In genomic region chr2:130181880-130182682, GRCh38 we compare ENCODE assay signal across 8 cellular contexts. TPM values are rescaled to one million over a fixed set of nuclear protein-coding genes. Genes with fewer than 3 reads are reported as not detected.
DNase-seq lines count a peak whose midpoint lies in the region; ATAC-seq and TF ChIP-seq lines count a peak whose summit lies in the region.
"Not testable (repeated sequence)": the region's sequence is repeated elsewhere in the genome, so short reads cannot be mapped to it uniquely, and the experiment has no call there.

MZT2B (plus strand) TSS chr2:130182262; CDS start chr2:130182283, 21 bp downstream.

- not testable (repeated sequence) for H3K27me3 Mint-ChIP-seq in activated CD8-positive, alpha-beta memory T cell treated with anti-CD3 and anti-CD28 coated beads, Interleukin-2, amount 10 ng/mL, durations not matched to agents 7 days and 5 days; endodermal cell (ENCODE audit: insufficient read depth)

- H3K4me3 ChIP-seq in endodermal cell (ENCODE audit: low read length) (peak within 1 kb of the TSS; percentile 98), mesodermal cell (ENCODE audit: extremely low read depth, insufficient read depth, low read length, poor library complexity, severe bottlenecking) (peak within 1 kb of the TSS; percentile 86)

- H3K36me3 ChIP-seq in endodermal cell (ENCODE audit: control insufficient read depth, insufficient read depth, low read length) (peaks cover 16% of the 10 kb centered on the region), mesodermal cell (ENCODE audit: control insufficient read depth, insufficient read depth, low read length) (peaks cover 34% of the 10 kb centered on the region)

- TF ChIP-seq CTCF in endodermal cell (conservative IDR thresholded peaks at IDR 0.05), result peak; percentile 85

- H3K4me1 Mint-ChIP-seq in activated CD8-positive, alpha-beta memory T cell treated with anti-CD3 and anti-CD28 coated beads, Interleukin-2, amount 10 ng/mL, durations not matched to agents 7 days and 5 days, result peaks cover 33% of the 10 kb centered on the region
- H3K4me1 Mint-ChIP-seq in endodermal cell, result not testable (repeated sequence)

- H3K27me3 ChIP-seq in endodermal cell (ENCODE audit: control insufficient read depth, insufficient read depth, low read length, poor library complexity, severe bottlenecking), result not testable (repeated sequence)

- DNase-seq in D341Med (ENCODE audit: low spot score) (peak; percentile 91), HUDEP-2 (lab: John Stamatoyannopoulos, UW; ENCODE audit: unreplicated experiment in 76 of 76) (peak in 74 of 76 experiments; percentile 30 to 91 (median 81)), NOMO-1 treated with dmso at 0.1 percent for 144 hours (lab: John Stamatoyannopoulos, UW; ENCODE audit: unreplicated experiment) (peak; percentile 76), endodermal cell (peak; percentile 94)
- DNase-seq in activated CD8-positive, alpha-beta memory T cell treated with anti-CD3 and anti-CD28 coated beads, Interleukin-2, amount 10 ng/mL, durations not matched to agents 7 days and 5 days, result peak; percentile 94
- peak; percentile 76 to 77 for DNase-seq in stimulated activated CD8-positive, alpha-beta memory T cell treated with anti-CD3 and anti-CD28 coated beads, Interleukin-15, amount 100 ng/mL, for 4 hours (ENCODE audit: low read depth in 2 of 2)

- not testable (repeated sequence) for H3K36me3 Mint-ChIP-seq in activated CD8-positive, alpha-beta memory T cell treated with anti-CD3 and anti-CD28 coated beads, Interleukin-2, amount 10 ng/mL, durations not matched to agents 7 days and 5 days
- peaks cover 16% of the 10 kb centered on the region for H3K36me3 Mint-ChIP-seq in endodermal cell (ENCODE audit: low read depth)

- 0% methylated on average over 16 to 75 of the region's 86 CpGs for whole genome bisulfite sequencing in endodermal cell (ENCODE audit: insufficient coverage in 1 of 2, insufficient read length in 1 of 2), 2 experiments
- WGBS in mesodermal cell (ENCODE audit: insufficient coverage in 2 of 2), 2 experiments, result 0 to 1% methylated on average over 53 to 57 of the region's 86 CpGs

- H3K27ac ChIP-seq in endodermal cell (ENCODE audit: low read depth, low read length), result peak within 1 kb of the TSS; percentile 73
- H3K27ac ChIP-seq in mesodermal cell (ENCODE audit: low read depth, low read length, severe bottlenecking), result peak within 1 kb of the TSS; percentile 74

- peak within 1 kb of the TSS; percentile 92 for H3K27ac Mint-ChIP-seq in activated CD8-positive, alpha-beta memory T cell treated with anti-CD3 and anti-CD28 coated beads, Interleukin-2, amount 10 ng/mL, durations not matched to agents 7 days and 5 days
- peak within 1 kb of the TSS; percentile 99 for H3K27ac Mint-ChIP-seq in endodermal cell

- H3K4me1 ChIP-seq in endodermal cell (ENCODE audit: control insufficient read depth, insufficient read depth, low read length); mesodermal cell (ENCODE audit: control insufficient read depth, insufficient read depth, low read length, poor library complexity, severe bottlenecking): not testable (repeated sequence)

- CTCF ChIA-PET in activated CD8-positive, alpha-beta memory T cell treated with anti-CD3 and anti-CD28 coated beads, Interleukin-2, amount 10 ng/mL, durations not matched to agents 7 days and 5 days (lab: Charles Lee), result interaction anchor here (0.6 to 1.9 kb wide), 9 partner anchors 11 to 1311 kb away, joined by 3 to 14 read pairs (median 4); partner anchors contain the start of gene IMP4

- peak within 1 kb of the TSS; percentile 95 for H3K9ac ChIP-seq in endodermal cell (ENCODE audit: extremely low read depth, low read length, poor library complexity, severe bottlenecking)

- not testable (repeated sequence) for H3K9me3 ChIP-seq in endodermal cell (ENCODE audit: control insufficient read depth, low read length); mesodermal cell (ENCODE audit: control insufficient read depth, low read length)

- not testable (repeated sequence) for H3K9me3 Mint-ChIP-seq in activated CD8-positive, alpha-beta memory T cell treated with anti-CD3 and anti-CD28 coated beads, Interleukin-2, amount 10 ng/mL, durations not matched to agents 7 days and 5 days (ENCODE audit: low read depth); endodermal cell

- H3K4me3 Mint-ChIP-seq in activated CD8-positive, alpha-beta memory T cell treated with anti-CD3 and anti-CD28 coated beads, Interleukin-2, amount 10 ng/mL, durations not matched to agents 7 days and 5 days, result peak within 1 kb of the TSS; percentile 94
- H3K4me3 Mint-ChIP-seq in endodermal cell, result peak within 1 kb of the TSS; percentile 97

- ATAC-seq in GM21390 (IDR thresholded peaks at IDR 0.05; ENCODE audit: unreplicated experiment), result peak; percentile 82
- ATAC-seq in activated CD8-positive, alpha-beta memory T cell treated with anti-CD3 and anti-CD28 coated beads, Interleukin-2, amount 10 ng/mL, durations not matched to agents 7 days and 5 days, result peak; percentile 88

RNA-seq across cellular contexts. Expression of gene MZT2B, which starts in this region (rescaled TPM):
- 100 to 1,000 TPM; 399 to 472 TPM for total RNA-seq in activated CD8-positive, alpha-beta memory T cell treated with anti-CD3 and anti-CD28 coated beads, Interleukin-2, amount 10 ng/mL, durations not matched to agents 7 days and 5 days
- 100 to 1,000 TPM; 161 to 224 TPM for total RNA-seq in endodermal cell
- 222 TPM for polyA plus RNA-seq in endodermal cell (2013, experiment 1 of 2)
- polyA plus RNA-seq in endodermal cell (2013, experiment 2 of 2), result 208 TPM
- polyA plus RNA-seq in mesodermal cell (2013, experiment 1 of 2), result 227 TPM
- polyA plus RNA-seq in mesodermal cell (2013, experiment 2 of 2), result 221 TPM

Comparison
In these comparisons a context has a peak if more than half of its experiments do, and no peak if none do; other contexts are left out.
1. Peak in every context shown above with its lines: DNase-seq, ATAC-seq, H3K4me3 ChIP-seq and H3K27ac ChIP-seq.